ENCODE assay signal across 27 cellular contexts in the genomic region with DNA sequence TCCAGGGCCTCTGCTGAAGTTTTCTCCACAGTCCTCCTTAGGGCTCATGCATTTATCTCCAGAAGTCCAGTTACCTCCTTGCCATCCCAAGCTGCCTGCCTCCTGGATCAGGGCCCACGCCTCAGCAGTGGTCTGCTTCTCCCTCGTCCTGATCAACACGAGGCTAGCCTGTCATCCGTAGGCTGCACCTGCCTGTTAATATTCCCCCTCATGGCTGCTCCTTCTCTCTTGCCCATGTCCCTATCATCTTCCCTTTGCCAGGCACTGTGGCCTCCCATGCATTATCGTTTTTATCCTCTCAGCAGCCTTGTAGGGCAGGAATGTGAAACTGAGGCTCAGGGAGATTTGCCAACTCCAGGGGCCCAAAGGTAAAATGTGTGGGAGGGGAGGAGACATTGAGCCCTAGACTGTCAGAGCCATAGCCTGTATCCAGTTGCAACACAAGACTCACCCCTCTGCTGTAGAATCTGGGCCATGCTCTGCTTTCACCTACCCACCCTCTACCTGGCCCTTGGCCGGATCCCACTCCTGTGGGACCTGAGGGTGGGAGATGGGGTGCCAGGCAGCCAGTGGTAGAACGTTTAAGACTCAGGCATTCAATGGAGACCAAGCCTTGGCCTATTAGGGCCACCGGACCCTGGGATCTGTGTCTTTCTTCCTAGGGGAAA. TPM values are rescaled to one million over a fixed set of nuclear protein-coding genes. Genes with fewer than 3 reads are reported as not detected.
A peak's percentile ranks its signal among the peaks of the same experiment; 100 is the strongest.
DNase-seq lines count a peak whose midpoint lies in the region; FAIRE-seq and TF ChIP-seq lines count a peak whose summit lies in the region.
"Had no signal": no experiment of that assay in that cellular context is flagged by ENCODE, and none has a peak within 500 bp of the region (broad histone marks: within the 10 kb centered on the region; RNA-seq: fewer than 3 reads in every experiment).

No MANE protein-coding gene starts in this region.

- no peaks in the 10 kb centered on the region for H3K4me1 Mint-ChIP-seq in activated naive CD4-positive, alpha-beta T cell treated with anti-CD3 and anti-CD28 coated beads, Interleukin-2, amount 10 ng/mL, durations not matched to agents 7 days and 5 days

- H3K4me3 Mint-ChIP-seq in activated naive CD4-positive, alpha-beta T cell treated with anti-CD3 and anti-CD28 coated beads, Interleukin-2, amount 10 ng/mL, durations not matched to agents 7 days and 5 days = no peak overlapping the region
- H3K4me3 Mint-ChIP-seq: activated T-helper 1 cell treated with anti-CD3 and anti-CD28 coated beads, Interleukin-12 subunit alpha, Interleukin-12 subunit beta, Interleukin-2, Interleukin-4 antibody, amounts not matched to agents 30 ng/mL and 10 ng/mL and 1 ng/mL, durations not matched to agents 14 hours and 24 hours and 36 hours; CD4-positive, CD25-positive, alpha-beta regulatory T cell; dendritic cell treated with granulocyte-macrophage colony-stimulating factor and Interleukin-4, amounts not matched to agents 40 ng/mL and 50 ng/mL, for 4 days; T-cell had no signal

- peak; percentile 10 for DNase-seq in activated naive CD4-positive, alpha-beta T cell treated with anti-CD3 and anti-CD28 coated beads, Interleukin-2, amount 10 ng/mL, durations not matched to agents 7 days and 5 days
- no peak for DNase-seq in activated naive CD4-positive, alpha-beta T cell treated with Interleukin-2 at 50 U/mL for 16 hours
- peak; percentile 2 for DNase-seq in HuH-7.5 (ENCODE audit: low spot score)
- peak; percentile 12 for DNase-seq in frontal cortex (ENCODE audit: low spot score in 2 of 2)
- DNase-seq in stomach = peak; percentile 13
- no peak for DNase-seq in NCI-H82 (lab: John Stamatoyannopoulos, UW)
- DNase-seq in Ammon's horn (ENCODE audit: low spot score) = no peak
- DNase-seq in small intestine = no peak
- DNase-seq: activated CD4-positive, alpha-beta T cell treated with anti-CD3 and anti-CD28 coated beads, Interleukin-2, amount 50 U/mL, for 48 hours; CD4-positive, CD25-positive, alpha-beta regulatory T cell; DMS153; GDM1; IMR-90; lower lobe of right lung; NCI-H1436 treated with DMSO at 0.1 percent for 48 hours; NCI-H748 treated with DMSO at 0.1 percent for 48 hours; stimulated activated CD8-positive, alpha-beta memory T cell treated with anti-CD3 and anti-CD28 coated beads, Interleukin-4, amount 100 ng/mL, for 48 hours had no signal

- peaks cover 4% of the 10 kb centered on the region for H3K36me3 Mint-ChIP-seq in activated naive CD4-positive, alpha-beta T cell treated with anti-CD3 and anti-CD28 coated beads, Interleukin-2, amount 10 ng/mL, durations not matched to agents 7 days and 5 days

- CTCF ChIA-PET in activated naive CD4-positive, alpha-beta T cell treated with anti-CD3 and anti-CD28 coated beads, Interleukin-2, amount 10 ng/mL, durations not matched to agents 7 days and 5 days (lab: Charles Lee) = interaction anchor here (0.9 to 1.6 kb wide), 4 partner anchors 7 to 87 kb away, joined by 3 to 4 read pairs (median 4); no protein-coding TSS in a partner anchor

- TF ChIP-seq POLR2A in stomach (IDR thresholded peaks at IDR 0.05) = no peak

- intact Hi-C loops in stomach (cut with DNase I; ENCODE audit: low total_unique reads) = no loop called here

- H3K27me3 ChIP-seq in stomach = peaks cover 0 to 15% (median 0%) of the 10 kb centered on the region in 3 donors
- no peaks in the 10 kb centered on the region for H3K27me3 ChIP-seq in small intestine (ENCODE audit: control insufficient read depth in 2 of 2, insufficient read depth in 2 of 2, low read length in 2 of 2)
- H3K27me3 ChIP-seq: adrenal gland, breast epithelium, vagina had no signal

- H3K36me3 ChIP-seq in stomach (no peaks in the 10 kb centered on the region), small intestine (ENCODE audit: control insufficient read depth in 2 of 2, insufficient read depth in 2 of 2, low read length in 2 of 2) (no peaks in the 10 kb centered on the region)
- H3K36me3 ChIP-seq: adrenal gland, breast epithelium, lower lobe of right lung, vagina had no signal

- TF ChIP-seq CTCF in stomach (IDR thresholded peaks at IDR 0.05) = no peak

- H3K9me3 ChIP-seq in stomach (no peaks in the 10 kb centered on the region), small intestine (ENCODE audit: control insufficient read depth, low read depth) (no peaks in the 10 kb centered on the region)
- H3K9me3 ChIP-seq: adrenal gland, breast epithelium, lower lobe of right lung, vagina had no signal

- H3K27me3 Mint-ChIP-seq in activated naive CD4-positive, alpha-beta T cell treated with anti-CD3 and anti-CD28 coated beads, Interleukin-2, amount 10 ng/mL, durations not matched to agents 7 days and 5 days = peaks cover 17% of the 10 kb centered on the region
- H3K27me3 Mint-ChIP-seq: CD4-positive, CD25-positive, alpha-beta regulatory T cell; T-cell had no signal

- no peak for TF ChIP-seq EP300 in stomach (IDR thresholded peaks at IDR 0.05)

- no peak overlapping the region for H3K4me3 ChIP-seq in stomach
- H3K4me3 ChIP-seq in small intestine (ENCODE audit: low read depth in 1 of 2, low read length in 2 of 2) = no peak overlapping the region
- H3K4me3 ChIP-seq: adrenal gland, breast epithelium, lower lobe of right lung, vagina had no signal

- H3K4me1 ChIP-seq in stomach = peaks cover 5 to 11% (median 10%) of the 10 kb centered on the region in 4 donors
- H3K4me1 ChIP-seq in small intestine (ENCODE audit: control insufficient read depth in 2 of 2, insufficient read depth in 1 of 2, low read depth in 1 of 2, low read length in 1 of 2) = no peaks in the 10 kb centered on the region
- H3K4me1 ChIP-seq: breast epithelium, lower lobe of right lung had no signal

- no peak overlapping the region for H3K27ac Mint-ChIP-seq in activated naive CD4-positive, alpha-beta T cell treated with anti-CD3 and anti-CD28 coated beads, Interleukin-2, amount 10 ng/mL, durations not matched to agents 7 days and 5 days
- H3K27ac Mint-ChIP-seq: activated T-helper 1 cell treated with anti-CD3 and anti-CD28 coated beads, Interleukin-12 subunit alpha, Interleukin-12 subunit beta, Interleukin-2, Interleukin-4 antibody, amounts not matched to agents 30 ng/mL and 10 ng/mL and 1 ng/mL, durations not matched to agents 14 hours and 24 hours and 36 hours; dendritic cell treated with granulocyte-macrophage colony-stimulating factor and Interleukin-4, amounts not matched to agents 40 ng/mL and 50 ng/mL, for 4 days; T-cell had no signal

- no peaks in the 10 kb centered on the region for H3K9me3 Mint-ChIP-seq in activated naive CD4-positive, alpha-beta T cell treated with anti-CD3 and anti-CD28 coated beads, Interleukin-2, amount 10 ng/mL, durations not matched to agents 7 days and 5 days
- H3K9me3 Mint-ChIP-seq: activated T-helper 1 cell treated with anti-CD3 and anti-CD28 coated beads, Interleukin-12 subunit alpha, Interleukin-12 subunit beta, Interleukin-2, Interleukin-4 antibody, amounts not matched to agents 30 ng/mL and 10 ng/mL and 1 ng/mL, durations not matched to agents 14 hours and 24 hours and 36 hours; CD4-positive, CD25-positive, alpha-beta regulatory T cell; dendritic cell treated with granulocyte-macrophage colony-stimulating factor and Interleukin-4, amounts not matched to agents 40 ng/mL and 50 ng/mL, for 4 days; T-cell had no signal

- WGBS in stomach, 5 donors = 76 to 86% (median 80%) methylated on average over 7 to 8 of the region's 8 CpGs
- 79 to 81% (median 79%) methylated on average over 8 of the region's 8 CpGs for WGBS in small intestine, 3 donors

- H3K27ac ChIP-seq in stomach = no peak overlapping the region
- no peak overlapping the region for H3K27ac ChIP-seq in small intestine (ENCODE audit: low read depth in 1 of 2, low read length in 1 of 2)
- H3K27ac ChIP-seq: adrenal gland, breast epithelium, lower lobe of right lung, vagina had no signal

- FAIRE-seq in frontal cortex (lab: Jason Lieb, UNC) (no peak), small intestine (lab: Jason Lieb, UNC) (no peak)
- FAIRE-seq: endothelial cell of umbilical vein, H1 had no signal

RNA-seq across cellular contexts. Expression of a gene that starts 4.6 kb away (rescaled TPM):
- total RNA-seq in frontal cortex (6.5 TPM), stomach (under 1 TPM in 2 of 5 donors, not detected in 3; 0.37 to 0.58 TPM)
- polyA plus RNA-seq in stomach (under 1 TPM in 2 of 3 donors, not detected in 1; 0.06 to 0.15 TPM), small intestine (under 1 TPM in 1 of 3 donors, not detected in 2; 0.18 TPM)
- total RNA-seq: M059J, vagina had no signal
- polyA plus RNA-seq: AG04450 had no signal

RNA-seq across cellular contexts. Expression of a gene that starts 40.4 kb away (rescaled TPM):
- total RNA-seq in frontal cortex (17.9 TPM), stomach (10 to 100 TPM; 18.7 to 73.0 (median 34.3) TPM)
- polyA plus RNA-seq in stomach (10 to 100 TPM; 34.5 to 60.1 (median 60.1) TPM), small intestine (10 to 100 TPM; 66.2 to 85.7 (median 68.4) TPM)

Comparison
In these comparisons a context has a peak if more than half of its experiments do, and no peak if none do; other contexts are left out.
1. DNase-seq: peak in activated naive CD4-positive, alpha-beta T cell treated with anti-CD3 and anti-CD28 coated beads, Interleukin-2, amount 10 ng/mL, durations not matched to agents 7 days and 5 days (single experiment), HuH-7.5 (single experiment), frontal cortex (2 of 2) and stomach (single experiment); none in activated naive CD4-positive, alpha-beta T cell treated with Interleukin-2 at 50 U/mL for 16 hours (single experiment), NCI-H82 (single experiment), Ammon's horn (single experiment) and small intestine (single experiment).